In genomic region chr3:113013593-113013992, GRCh38 we compare ENCODE assay signal across 19 cellular contexts. TPM values are rescaled to one million over a fixed set of nuclear protein-coding genes. Genes with fewer than 3 reads are reported as not detected.
DNase-seq lines count a peak whose midpoint lies in the region; ATAC-seq, FAIRE-seq and TF ChIP-seq lines count a peak whose summit lies in the region.
"Had no signal": no experiment of that assay in that cellular context is flagged by ENCODE, and none has a peak within 500 bp of the region (broad histone marks: within the 10 kb centered on the region; RNA-seq: fewer than 3 reads in every experiment).

No MANE protein-coding gene starts in this region.

- no peaks in the 10 kb centered on the region for H3K27me3 Mint-ChIP-seq in activated naive CD4-positive, alpha-beta T cell treated with anti-CD3 and anti-CD28 coated beads, Interleukin-2, amount 50 U/mL, for 24 hours
- no peaks in the 10 kb centered on the region for H3K27me3 Mint-ChIP-seq in stimulated activated memory B cell treated with anti-CD40 and anti-IgM and Interleukin-4, amounts not matched to agents 10 μg/mL and 1 μg/mL and 100 μg/mL, for 72 hours
- H3K27me3 Mint-ChIP-seq: IgD-negative memory B cell had no signal

- in situ Hi-C loops in GM12878 (cut with MboI), result no loop called here

- no peak overlapping the region for H3K27ac ChIP-seq in GM12878 (ENCODE audit: control insufficient read depth, insufficient read depth)
- H3K27ac ChIP-seq: BLaER1 treated with 17β-estradiol and CSF1 and Interleukin-3, amounts not matched to agents 10 nM and 100 nM; Peyer's patch had no signal

- no peaks in the 10 kb centered on the region for H3K9me3 Mint-ChIP-seq in activated naive CD4-positive, alpha-beta T cell treated with anti-CD3 and anti-CD28 coated beads, Interleukin-2, amount 50 U/mL, for 24 hours
- no peaks in the 10 kb centered on the region for H3K9me3 Mint-ChIP-seq in stimulated activated memory B cell treated with anti-CD40 and anti-IgM and Interleukin-4, amounts not matched to agents 10 μg/mL and 1 μg/mL and 100 μg/mL, for 72 hours
- H3K9me3 Mint-ChIP-seq: H9, IgD-negative memory B cell had no signal

- peaks cover 33% of the 10 kb centered on the region for H3K36me3 Mint-ChIP-seq in activated naive CD4-positive, alpha-beta T cell treated with anti-CD3 and anti-CD28 coated beads, Interleukin-2, amount 50 U/mL, for 24 hours
- peaks cover 49% of the 10 kb centered on the region for H3K36me3 Mint-ChIP-seq in stimulated activated memory B cell treated with anti-CD40 and anti-IgM and Interleukin-4, amounts not matched to agents 10 μg/mL and 1 μg/mL and 100 μg/mL, for 72 hours

- no TSS peak for BruUV-seq in GM12878 (replicated peaks; lab: Mats Ljungman, UMichigan)

- TF ChIP-seq POLR2A in GM12878 (IDR thresholded peaks at IDR 0.05; ENCODE audit: low read depth, low read length), result no peak

- H3K9me3 ChIP-seq in Loucy (ENCODE audit: insufficient read depth, low read depth, low read length) (no peaks in the 10 kb centered on the region), GM12878 (replicated peaks; ENCODE audit: control insufficient read depth, insufficient read depth, low read length) (no peaks in the 10 kb centered on the region)
- H3K9me3 ChIP-seq: BLaER1 treated with 17β-estradiol and CSF1 and Interleukin-3, amounts not matched to agents 10 nM and 100 nM; Peyer's patch had no signal

- RAD21 ChIA-PET in GM12878 (lab: Charles Lee; ENCODE audit: unreplicated experiment), result no interaction called here

- peak overlapping the region; percentile 16 for H3K4me3 Mint-ChIP-seq in activated naive CD4-positive, alpha-beta T cell treated with anti-CD3 and anti-CD28 coated beads, Interleukin-2, amount 50 U/mL, for 24 hours
- no peak overlapping the region for H3K4me3 Mint-ChIP-seq in stimulated activated memory B cell treated with anti-CD40 and anti-IgM and Interleukin-4, amounts not matched to agents 10 μg/mL and 1 μg/mL and 100 μg/mL, for 72 hours
- H3K4me3 Mint-ChIP-seq: H9 had no signal

- no peaks in the 10 kb centered on the region for H3K9me2 ChIP-seq in Loucy (replicated peaks; ENCODE audit: low read depth, low read length)

- H3K4me1 ChIP-seq in Loucy (ENCODE audit: insufficient read depth, low read length, poor library complexity, severe bottlenecking), result peaks cover 46% of the 10 kb centered on the region
- H3K4me1 ChIP-seq in GM12878 (ENCODE audit: control insufficient read depth, insufficient read depth, low read length), result no peaks in the 10 kb centered on the region

- POLR2A ChIA-PET in GM12878 (lab: Charles Lee), result interaction anchor here (0.7 to 1.5 kb wide), 2 partner anchors 23 to 158 kb away, joined by 4 read pairs; partner anchors contain the start of gene GTPBP8

- H3K79me2 ChIP-seq in Loucy (ENCODE audit: insufficient read depth, low read length) (peaks cover 67% of the 10 kb centered on the region), GM12878 (ENCODE audit: control insufficient read depth, insufficient read depth, low read length) (peaks cover 36% of the 10 kb centered on the region)

- TF ChIP-seq EP300 in GM12878 (IDR thresholded peaks at IDR 0.05; ENCODE audit: borderline replicate concordance in 1 of 2, control insufficient read depth in 1 of 2, low read depth in 2 of 2, low read length in 2 of 2), result no peak

- no peak for TF ChIP-seq RAD21 in GM12878 (IDR thresholded peaks at IDR 0.05; ENCODE audit: insufficient read depth, low read depth, low read length)

- H3K27ac Mint-ChIP-seq in activated naive CD4-positive, alpha-beta T cell treated with anti-CD3 and anti-CD28 coated beads, Interleukin-2, amount 50 U/mL, for 24 hours, result peak overlapping the region; percentile 47
- peak overlapping the region; percentile 48 for H3K27ac Mint-ChIP-seq in stimulated activated memory B cell treated with anti-CD40 and anti-IgM and Interleukin-4, amounts not matched to agents 10 μg/mL and 1 μg/mL and 100 μg/mL, for 72 hours

- H3K4me2 ChIP-seq in Loucy (ENCODE audit: low read depth, low read length, poor library complexity, severe bottlenecking) (peak overlapping the region; percentile 33), GM12878 (ENCODE audit: control insufficient read depth, insufficient read depth) (peak overlapping the region; percentile 7)
- H3K4me2 ChIP-seq: BLaER1 treated with 17β-estradiol and CSF1 and Interleukin-3, amounts not matched to agents 10 nM and 100 nM had no signal

- CTCF ChIA-PET in GM12878 (lab: Yijun Ruan, JAX), result interaction anchor here (0.5 to 2.0 kb wide), 5 partner anchors 10 to 726 kb away, joined by 3 to 4 read pairs (median 3); no protein-coding TSS in a partner anchor

- no peak overlapping the region for H3K9ac ChIP-seq in Loucy (ENCODE audit: low read depth, low read length, poor library complexity, severe bottlenecking)
- no peak overlapping the region for H3K9ac ChIP-seq in GM12878 (ENCODE audit: control insufficient read depth, insufficient read depth, low read length)
- H3K9ac ChIP-seq: BLaER1 treated with 17β-estradiol and CSF1 and Interleukin-3, amounts not matched to agents 10 nM and 100 nM had no signal

- no peak for FAIRE-seq in GM12878 (lab: Jason Lieb, UNC)

- SMC1A ChIA-PET in GM12878 (lab: Charles Lee; ENCODE audit: uncharacterized antibody, unreplicated experiment), result interaction anchor here (1.0 to 1.5 kb wide), 3 partner anchors 10 to 21 kb away, joined by 4 to 7 read pairs (median 6); no protein-coding TSS in a partner anchor

- H2AFZ ChIP-seq in Loucy (ENCODE audit: low read length) (no peak overlapping the region), GM12878 (ENCODE audit: control insufficient read depth, low read depth, low read length) (no peak overlapping the region)

- peak overlapping the region; percentile 22 for H3K4me3 ChIP-seq in Loucy (ENCODE audit: low read length, poor library complexity, severe bottlenecking)
- H3K4me3 ChIP-seq in GM12878, result no peak overlapping the region
- H3K4me3 ChIP-seq: BLaER1 treated with 17β-estradiol and CSF1 and Interleukin-3, amounts not matched to agents 10 nM and 100 nM; Peyer's patch had no signal

- no peaks in the 10 kb centered on the region for H3F3A ChIP-seq in Loucy (ENCODE audit: low read depth)

- H3K36me3 ChIP-seq in Loucy (ENCODE audit: insufficient read depth, low read length), result peaks cover 29% of the 10 kb centered on the region; the same call in 1 of the 2 replicates
- peaks cover 0 to 26% of the 10 kb centered on the region in 2 experiments; a peak in 3 of 4 replicates for H3K36me3 ChIP-seq in GM12878 (ENCODE audit: control insufficient read depth in 2 of 2, insufficient read depth in 2 of 2, low read length in 1 of 2)

- H3K4me1 Mint-ChIP-seq in activated naive CD4-positive, alpha-beta T cell treated with anti-CD3 and anti-CD28 coated beads, Interleukin-2, amount 50 U/mL, for 24 hours, result peaks cover 90% of the 10 kb centered on the region
- peaks cover 51% of the 10 kb centered on the region for H3K4me1 Mint-ChIP-seq in stimulated activated memory B cell treated with anti-CD40 and anti-IgM and Interleukin-4, amounts not matched to agents 10 μg/mL and 1 μg/mL and 100 μg/mL, for 72 hours

- no peak for ATAC-seq in GM12878
- no peak for ATAC-seq in stimulated activated memory B cell treated with anti-CD40 and anti-IgM and Interleukin-4, amounts not matched to agents 10 μg/mL and 1 μg/mL and 100 μg/mL, for 72 hours

- peaks cover 20% of the 10 kb centered on the region for H4K20me1 ChIP-seq in Loucy (ENCODE audit: insufficient read depth, low read length, poor library complexity, severe bottlenecking)
- H4K20me1 ChIP-seq in GM12878 (ENCODE audit: control insufficient read depth, insufficient read depth), result no peaks in the 10 kb centered on the region

- DNase-seq in activated naive CD4-positive, alpha-beta T cell treated with anti-CD3 and anti-CD28 coated beads, Interleukin-2, amount 50 U/mL, for 16 hours, result no peak
- no peak for DNase-seq in GM12878 (ENCODE audit: low read depth, low spot score)
- no peak for DNase-seq in NCI-H2227 treated with DMSO at 0.1 percent for 48 hours (lab: John Stamatoyannopoulos, UW)
- DNase-seq in SHP77 treated with DMSO at 0.1 percent for 48 hours (lab: John Stamatoyannopoulos, UW), result no peak
- DNase-seq: Calu3, H9, MV-4-11, NCI-H1436, NCI-H2029 treated with DMSO at 0.1 percent for 48 hours, NCI-H524, Peyer's patch, Right ventricle myocardium superior had no signal

- H3K27me3 ChIP-seq in Loucy (ENCODE audit: insufficient read depth, low read length, poor library complexity, severe bottlenecking), result no peaks in the 10 kb centered on the region
- H3K27me3 ChIP-seq in GM12878 (replicated peaks in 1 of 2; ENCODE audit: control insufficient read depth in 2 of 2, insufficient read depth in 2 of 2, low read length in 1 of 2), result no peaks in the 10 kb centered on the region
- H3K27me3 ChIP-seq: BLaER1 treated with 17β-estradiol and CSF1 and Interleukin-3, amounts not matched to agents 10 nM and 100 nM; Peyer's patch had no signal

- TF ChIP-seq CTCF in Loucy (conservative IDR thresholded peaks at IDR 0.05; ENCODE audit: low read length) (no peak), GM12878 (IDR thresholded peaks at IDR 0.05 in 2 of 3, conservative IDR thresholded peaks at IDR 0.05 in 1 of 3; ENCODE audit: control insufficient read depth in 2 of 3, extremely low read depth in 1 of 3, insufficient read depth in 1 of 3, low read depth in 3 of 3, low read length in 3 of 3) (no peak)

- intact Hi-C loops in GM12878 (cut with micrococcal nuclease; ENCODE audit: unreplicated experiment), result no loop called here

RNA-seq across cellular contexts. Expression of gene GTPBP8, which starts 22.8 kb away (rescaled TPM):
- 14.4 and 17.4 TPM in 2 replicates for total RNA-seq in GM12878 (2013; cell fraction: nucleolus; rRNA removed)
- total RNA-seq in GM12878 (2014; rRNA removed), result 16.8 and 25.6 TPM in 2 replicates
- total RNA-seq in GM12878 (2014; rRNA removed; fragmentation: Illumina TruSeq; extraction: Trizol), result 12.7 and 13.6 TPM in 2 replicates
- 10.8 and 14.0 TPM in 2 replicates for total RNA-seq in GM12878 (2021)
- polyA plus RNA-seq in GM12878 (2011; ENCODE audit: low read depth), result 6.0 TPM
- polyA plus RNA-seq in GM12878 (2011; rRNA removed), result 15.3 and 22.6 TPM in 2 replicates
- 23.9 and 32.5 TPM in 2 replicates for polyA plus RNA-seq in GM12878 (2011; cell fraction: cytosol; rRNA removed)
- polyA plus RNA-seq in GM12878 (2011; cell fraction: nucleus; rRNA removed), result 12.3 and 19.7 TPM in 2 replicates
- 11.9 and 12.3 TPM in 2 replicates for polyA plus RNA-seq in GM12878 (2012)
- 10.3 and 11.9 TPM in 2 replicates for polyA plus RNA-seq in GM12878 (2014; fragmentation: Illumina TruSeq; extraction: Trizol)
- 10 to 100 TPM; 18.8 to 29.0 TPM for polyA plus RNA-seq in GM12878 (2014; fragmentation: Nextera tagmentation; extraction: Ambion mirVana)
- polyA plus RNA-seq in GM12878 (2014; rRNA removed), result 15.3 and 20.3 TPM in 2 replicates
- 10 to 100 TPM; 13.6 to 19.0 TPM for polyA plus RNA-seq in GM12878 (2016; fragmentation: Nextera tagmentation; extraction: Ambion mirVana)
- 6.5 and 16.8 TPM in 2 replicates for polyA minus RNA-seq in GM12878 (2011; rRNA and poly(A)+ RNA removed)
- 6.8 and 8.3 TPM in 2 replicates for polyA minus RNA-seq in GM12878 (2011; cell fraction: cytosol; rRNA and poly(A)+ RNA removed)
- 10.2 and 23.1 TPM in 2 replicates for polyA minus RNA-seq in GM12878 (2011; cell fraction: nucleus; rRNA and poly(A)+ RNA removed)

RNA-seq across cellular contexts. Expression of gene CD200R1, which starts 38.7 kb away (rescaled TPM):
- total RNA-seq in GM12878 (2013; cell fraction: nucleolus; rRNA removed), result 0.17 and 0.21 TPM in 2 replicates
- total RNA-seq in GM12878 (2014; rRNA removed) (0.73 and 0.82 TPM in 2 replicates), GM12878 (2014; rRNA removed; fragmentation: Illumina TruSeq; extraction: Trizol) (0.88 and 0.98 TPM in 2 replicates), GM12878 (2021) (0.87 and 0.90 TPM in 2 replicates)
- polyA plus RNA-seq in GM12878 (2011; ENCODE audit: low read depth), result 1.4 TPM
- polyA plus RNA-seq in GM12878 (2011; rRNA removed) (0.12 and 0.15 TPM in 2 replicates), GM12878 (2014; fragmentation: Illumina TruSeq; extraction: Trizol) (0.81 and 0.98 TPM in 2 replicates), GM12878 (2014; fragmentation: Nextera tagmentation; extraction: Ambion mirVana) (under 1 TPM; 0.90 to 0.93 TPM), GM12878 (2014; rRNA removed) (0.60 and 1.1 TPM in 2 replicates), GM12878 (2016; fragmentation: Nextera tagmentation; extraction: Ambion mirVana) (under 1 TPM; 0.55 to 0.59 TPM)
- 0.03 and 0.07 TPM in 2 replicates for polyA plus RNA-seq in GM12878 (2011; cell fraction: cytosol; rRNA removed)
- polyA plus RNA-seq in GM12878 (2011; cell fraction: nucleus; rRNA removed), result 0.25 and 0.28 TPM in 2 replicates
- polyA plus RNA-seq in GM12878 (2012), result 1.8 and 3.4 TPM in 2 replicates
- polyA minus RNA-seq in GM12878 (2011; rRNA and poly(A)+ RNA removed), result 0.15 and 0.31 TPM in 2 replicates
- not detected in 2 replicates for polyA minus RNA-seq in GM12878 (2011; cell fraction: cytosol; rRNA and poly(A)+ RNA removed)
- polyA minus RNA-seq in GM12878 (2011; cell fraction: nucleus; rRNA and poly(A)+ RNA removed), result 0.12 TPM in 1 of 2 replicates, not detected in the other
- total RNA-seq: Calu3, H9, HT1080 had no signal
- polyA plus RNA-seq: AG04450 had no signal
